In genomic region chr2:14631676-14632075, GRCh38 we compare ENCODE assay signal across 13 cellular contexts. TPM values are rescaled to one million over a fixed set of nuclear protein-coding genes. Genes with fewer than 3 reads are reported as not detected.
DNase-seq lines count a peak whose midpoint lies in the region; ATAC-seq and TF ChIP-seq lines count a peak whose summit lies in the region.
"Had no signal": no experiment of that assay in that cellular context is flagged by ENCODE, and none has a peak within 500 bp of the region (broad histone marks: within the 10 kb centered on the region; RNA-seq: fewer than 3 reads in every experiment).

No MANE protein-coding gene starts in this region.

- no peak for ATAC-seq in naive thymus-derived CD4-positive, alpha-beta T cell
- no peak for ATAC-seq in HG03442 (IDR thresholded peaks at IDR 0.05; ENCODE audit: unreplicated experiment)
- ATAC-seq: natural killer cell had no signal

- H3K36me3 ChIP-seq in naive thymus-derived CD4-positive, alpha-beta T cell (ENCODE audit: control insufficient read depth in 2 of 3, insufficient read depth in 3 of 3, low read length in 3 of 3): no peaks in the 10 kb centered on the region
- H3K36me3 ChIP-seq: BE2C had no signal

- H3K27me3 Mint-ChIP-seq in activated T-helper 2 cell treated with anti-CD3 and anti-CD28 coated beads, Interferon-gamma antibody, Interleukin-2, Interleukin-4, amounts not matched to agents 10 μg/mL and 5 μg/mL and 100 μg/mL, durations not matched to agents 14 hours and 24 hours and 36 hours (ENCODE audit: low read depth): peaks cover 57% of the 10 kb centered on the region
- H3K27me3 Mint-ChIP-seq in osteocyte (ENCODE audit: unreplicated experiment): peaks cover 68% of the 10 kb centered on the region
- H3K27me3 Mint-ChIP-seq in naive thymus-derived CD4-positive, alpha-beta T cell: peaks cover 43 to 65% (median 48%) of the 10 kb centered on the region in 5 donors

- H3K27ac ChIP-seq in naive thymus-derived CD4-positive, alpha-beta T cell (ENCODE audit: low read depth, low read length): no peak overlapping the region
- H3K27ac ChIP-seq: coronary artery had no signal

- peak overlapping the region; percentile 73 for H3K4me3 ChIP-seq in AG10803 (ENCODE audit: low read length)
- peak overlapping the region; percentile 29 for H3K4me3 ChIP-seq in iPS-11a (ENCODE audit: low read depth, low read length)
- H3K4me3 ChIP-seq in naive thymus-derived CD4-positive, alpha-beta T cell (ENCODE audit: low read length): no peak overlapping the region

- CTCF ChIA-PET in naive thymus-derived CD4-positive, alpha-beta T cell (lab: Charles Lee): no interaction called here

- H3K9me3 Mint-ChIP-seq in activated T-helper 2 cell treated with anti-CD3 and anti-CD28 coated beads, Interferon-gamma antibody, Interleukin-2, Interleukin-4, amounts not matched to agents 10 μg/mL and 5 μg/mL and 100 μg/mL, durations not matched to agents 14 hours and 24 hours and 36 hours: no peaks in the 10 kb centered on the region
- no peaks in the 10 kb centered on the region for H3K9me3 Mint-ChIP-seq in osteocyte (ENCODE audit: unreplicated experiment)
- peaks cover 0 to 12% (median 3%) of the 10 kb centered on the region in 11 donors for H3K9me3 Mint-ChIP-seq in naive thymus-derived CD4-positive, alpha-beta T cell

- DNase-seq in AG10803 (ENCODE audit: low read depth) (no peak), osteocyte (ENCODE audit: extremely low spot score, unreplicated experiment) (no peak), DMS 273 treated with DMSO at 0.1 percent for 48 hours (lab: John Stamatoyannopoulos, UW) (no peak), Ammon's horn (ENCODE audit: low spot score) (no peak)
- DNase-seq in activated T-helper 2 cell treated with anti-CD3 and anti-CD28 coated beads, Interferon-gamma antibody, Interleukin-2, Interleukin-4, amounts not matched to agents 10 μg/mL and 5 μg/mL and 100 μg/mL, durations not matched to agents 14 hours and 24 hours and 36 hours (ENCODE audit: low spot score): no peak
- no peak for DNase-seq in naive thymus-derived CD4-positive, alpha-beta T cell
- DNase-seq: activated CD4-positive, alpha-beta T cell treated with anti-CD3 and anti-CD28 coated beads for 1 hour; activated naive CD4-positive, alpha-beta T cell treated with Interleukin-2 at 50 U/mL for 16 hours; natural killer cell had no signal

- H3K36me3 Mint-ChIP-seq in activated T-helper 2 cell treated with anti-CD3 and anti-CD28 coated beads, Interferon-gamma antibody, Interleukin-2, Interleukin-4, amounts not matched to agents 10 μg/mL and 5 μg/mL and 100 μg/mL, durations not matched to agents 14 hours and 24 hours and 36 hours (ENCODE audit: low read depth): peaks cover 3% of the 10 kb centered on the region
- no peaks in the 10 kb centered on the region for H3K36me3 Mint-ChIP-seq in osteocyte (ENCODE audit: unreplicated experiment)
- H3K36me3 Mint-ChIP-seq in naive thymus-derived CD4-positive, alpha-beta T cell: peaks cover 0 to 7% (median 0%) of the 10 kb centered on the region in 5 donors
- H3K36me3 Mint-ChIP-seq: natural killer cell had no signal

- H3K4me3 Mint-ChIP-seq in activated T-helper 2 cell treated with anti-CD3 and anti-CD28 coated beads, Interferon-gamma antibody, Interleukin-2, Interleukin-4, amounts not matched to agents 10 μg/mL and 5 μg/mL and 100 μg/mL, durations not matched to agents 14 hours and 24 hours and 36 hours (ENCODE audit: low read depth): no peak overlapping the region
- H3K4me3 Mint-ChIP-seq in osteocyte (ENCODE audit: unreplicated experiment): peak overlapping the region; percentile 51
- no peak overlapping the region for H3K4me3 Mint-ChIP-seq in naive thymus-derived CD4-positive, alpha-beta T cell
- H3K4me3 Mint-ChIP-seq: natural killer cell had no signal

- POLR2A ChIA-PET in naive thymus-derived CD4-positive, alpha-beta T cell (lab: Charles Lee): no interaction called here

- no peaks in the 10 kb centered on the region for H3K27me3 ChIP-seq in naive thymus-derived CD4-positive, alpha-beta T cell (ENCODE audit: control insufficient read depth in 2 of 2, insufficient read depth in 2 of 2, low read length in 2 of 2)

- no peaks in the 10 kb centered on the region for H3K4me1 ChIP-seq in naive thymus-derived CD4-positive, alpha-beta T cell (ENCODE audit: control insufficient read depth in 2 of 2, insufficient read depth in 2 of 2, low read length in 2 of 2)
- H3K4me1 ChIP-seq: BE2C had no signal

- H3K9me3 ChIP-seq in naive thymus-derived CD4-positive, alpha-beta T cell (ENCODE audit: control insufficient read depth in 2 of 3, low read length in 3 of 3): no peaks in the 10 kb centered on the region
- H3K9me3 ChIP-seq: BE2C had no signal

- peak overlapping the region; percentile 17 for H3K27ac Mint-ChIP-seq in activated T-helper 2 cell treated with anti-CD3 and anti-CD28 coated beads, Interferon-gamma antibody, Interleukin-2, Interleukin-4, amounts not matched to agents 10 μg/mL and 5 μg/mL and 100 μg/mL, durations not matched to agents 14 hours and 24 hours and 36 hours
- no peak overlapping the region for H3K27ac Mint-ChIP-seq in osteocyte (ENCODE audit: unreplicated experiment)
- no peak overlapping the region for H3K27ac Mint-ChIP-seq in naive thymus-derived CD4-positive, alpha-beta T cell
- H3K27ac Mint-ChIP-seq: natural killer cell had no signal

- TF ChIP-seq CTCF in AG10803 (conservative IDR thresholded peaks at IDR 0.05; ENCODE audit: low read length): no peak
- TF ChIP-seq CTCF in osteocyte (IDR thresholded peaks at IDR 0.05): no peak

- intact Hi-C loops in activated T-helper 2 cell treated with anti-CD3 and anti-CD28 coated beads, Interferon-gamma antibody, Interleukin-2, Interleukin-4, amounts not matched to agents 10 μg/mL and 5 μg/mL and 100 μg/mL, durations not matched to agents 14 hours and 24 hours and 36 hours (cut with micrococcal nuclease): no loop called here
- intact Hi-C loops in naive thymus-derived CD4-positive, alpha-beta T cell (cut with micrococcal nuclease): loop anchor here in 1 of 2 donors (10.0 kb wide), 1 partner anchor 943 kb away; no protein-coding TSS in a partner anchor

- H3K4me1 Mint-ChIP-seq in activated T-helper 2 cell treated with anti-CD3 and anti-CD28 coated beads, Interferon-gamma antibody, Interleukin-2, Interleukin-4, amounts not matched to agents 10 μg/mL and 5 μg/mL and 100 μg/mL, durations not matched to agents 14 hours and 24 hours and 36 hours (ENCODE audit: low read depth): no peaks in the 10 kb centered on the region
- peaks cover 18% of the 10 kb centered on the region for H3K4me1 Mint-ChIP-seq in osteocyte (ENCODE audit: unreplicated experiment)
- H3K4me1 Mint-ChIP-seq in naive thymus-derived CD4-positive, alpha-beta T cell: peaks cover 0 to 5% (median 0%) of the 10 kb centered on the region in 7 donors
- H3K4me1 Mint-ChIP-seq: natural killer cell had no signal

RNA-seq across cellular contexts. Expression of gene LRATD1, which starts 0.8 kb away (rescaled TPM):
- not detected in 2 replicates for total RNA-seq in activated T-helper 2 cell treated with anti-CD3 and anti-CD28 coated beads, Interferon-gamma antibody, Interleukin-2, Interleukin-4, amounts not matched to agents 10 μg/mL and 5 μg/mL and 100 μg/mL, durations not matched to agents 14 hours and 24 hours and 36 hours
- total RNA-seq in osteocyte: not detected in 2 replicates
- total RNA-seq in naive thymus-derived CD4-positive, alpha-beta T cell: not detected
- not detected for polyA plus RNA-seq in naive thymus-derived CD4-positive, alpha-beta T cell
- total RNA-seq: natural killer cell had no signal
